Comparison of ENCODE assay signal across 18 cellular contexts in genomic region chr20:63369024-63369530, GRCh38. TPM values are rescaled to one million over a fixed set of nuclear protein-coding genes. Genes with fewer than 3 reads are reported as not detected.
DNase-seq lines count a peak whose midpoint lies in the region; ATAC-seq, FAIRE-seq and TF ChIP-seq lines count a peak whose summit lies in the region.
"Had no signal": no experiment of that assay in that cellular context is flagged by ENCODE, and none has a peak within 500 bp of the region (broad histone marks: within the 10 kb centered on the region; RNA-seq: fewer than 3 reads in every experiment).

No MANE protein-coding gene starts in this region.

- in situ Hi-C loops in HepG2 (cut with HindIII; ENCODE audit: extremely low pct_ligation_motif_present, low pct_unique_long_range_greater_than_20kb) = no loop called here

- H3K4me2 ChIP-seq in HepG2 (ENCODE audit: low read depth, low read length) (no peak overlapping the region), H1 (ENCODE audit: insufficient read depth in 1 of 2, low read depth in 2 of 2, low read length in 2 of 2) (no peak overlapping the region), neuronal stem cell (ENCODE audit: insufficient read depth, low read length, poor library complexity, severe bottlenecking) (no peak overlapping the region), H9 (ENCODE audit: insufficient read depth, insufficient read length, low read length) (no peak overlapping the region)
- H3K4me2 ChIP-seq: BLaER1 had no signal

- intact Hi-C loops in HepG2 (cut with micrococcal nuclease; ENCODE audit: unreplicated experiment) = no loop called here
- intact Hi-C loops in right lobe of liver (cut with DNase I) = no loop called here

- H3K27ac Mint-ChIP-seq in H9 = no peak overlapping the region
- H3K27ac Mint-ChIP-seq: CD8-positive, alpha-beta T cell had no signal

- H2AFZ ChIP-seq in HepG2 (ENCODE audit: low read length) = no peak overlapping the region
- H2AFZ ChIP-seq in H1 (ENCODE audit: low read length) = no peak overlapping the region
- no peak overlapping the region for H2AFZ ChIP-seq in neuronal stem cell (ENCODE audit: low read length)
- H2AFZ ChIP-seq in H9 (ENCODE audit: low read length) = no peak overlapping the region
- H2AFZ ChIP-seq: GM23248 had no signal

- DNase-seq in HepG2 (ENCODE audit: low spot score) (no peak), right lobe of liver (no peak), H1 (ENCODE audit: low read depth in 1 of 2, low spot score in 2 of 2) (no peak), neuronal stem cell (ENCODE audit: low spot score) (no peak), H9 (no peak), foreskin keratinocyte (no peak)
- DNase-seq: 8988T, Calu3, DMS79 treated with DMSO at 0.1 percent for 48 hours, GF-D8, GM23248 had no signal

- H3K27ac ChIP-seq in HepG2 (ENCODE audit: extremely low read length, insufficient read depth, low read length) (no peak overlapping the region), right lobe of liver (no peak overlapping the region), H1 (ENCODE audit: low read depth, low read length) (no peak overlapping the region), neuronal stem cell (replicated peaks; ENCODE audit: low read length) (no peak overlapping the region), H9 (ENCODE audit: insufficient read length, low read depth, low read length) (no peak overlapping the region), foreskin keratinocyte (no peak overlapping the region)
- H3K27ac ChIP-seq: BLaER1, GM23248 had no signal

- 49% methylated on average over 10 of the region's 10 CpGs for WGBS in HepG2 (ENCODE audit: low lambda C conversion rate)
- WGBS in right lobe of liver (ENCODE audit: insufficient coverage, low coverage, low lambda C conversion rate, missing lambda C conversion rate) = 86% methylated on average over 9 of the region's 10 CpGs
- WGBS in H1 (ENCODE audit: extremely low coverage in 1 of 2, insufficient coverage in 1 of 2, insufficient read length in 1 of 2, insufficient replicate concordance in 2 of 2, low coverage in 1 of 2, low lambda C conversion rate in 2 of 2, missing lambda C conversion rate in 1 of 2), 2 experiments = 89% methylated on average over 10 of the region's 10 CpGs; no CpG with 5 or more reads in 1 of the 2 experiments
- 80% methylated on average over 1 of the region's 10 CpGs; no CpG with 5 or more reads in 1 of the 2 donors for WGBS in neuronal stem cell (ENCODE audit: extremely low coverage in 2 of 2, insufficient read length in 2 of 2, insufficient replicate concordance in 1 of 2), 2 donors
- WGBS in H9 (ENCODE audit: extremely low coverage, insufficient read length, low lambda C conversion rate) = no CpG with 5 or more reads among the region's 10 CpGs

- H3K9me3 Mint-ChIP-seq in H9 = no peaks in the 10 kb centered on the region
- H3K9me3 Mint-ChIP-seq: CD8-positive, alpha-beta T cell had no signal

- H3K4me3 Mint-ChIP-seq in H9 = no peak overlapping the region; a peak in 2 of 5 replicates
- H3K4me3 Mint-ChIP-seq: CD8-positive, alpha-beta T cell had no signal

- H3K23ac ChIP-seq in H1 (ENCODE audit: insufficient read length) = no peak overlapping the region
- H3K23ac ChIP-seq in neuronal stem cell (ENCODE audit: low read depth, low read length, poor library complexity) = peak overlapping the region; percentile 45
- H3K23ac ChIP-seq in H9 (ENCODE audit: insufficient read length, low read depth, low read length) = no peak overlapping the region

- TF ChIP-seq RAD21 in HepG2 (CRISPR knock-in tag; IDR thresholded peaks at IDR 0.05) = no peak
- no peak for TF ChIP-seq RAD21 in H1 (IDR thresholded peaks at IDR 0.05 in 1 of 2, conservative IDR thresholded peaks at IDR 0.05 in 1 of 2; ENCODE audit: low read depth in 2 of 2, low read length in 2 of 2)

- no peaks in the 10 kb centered on the region for H3K79me2 ChIP-seq in HepG2 (ENCODE audit: insufficient read depth, low read length)
- no peaks in the 10 kb centered on the region for H3K79me2 ChIP-seq in H1 (ENCODE audit: control insufficient read depth in 1 of 2, insufficient read depth in 2 of 2, low read length in 2 of 2)
- H3K79me2 ChIP-seq in H9 (ENCODE audit: insufficient read depth, low read length) = no peaks in the 10 kb centered on the region

- H4K5ac ChIP-seq in H1 (ENCODE audit: insufficient read length, low read depth, low read length) (no peak overlapping the region), H9 (ENCODE audit: insufficient read length, low read depth, low read length) (no peak overlapping the region)

- no peaks in the 10 kb centered on the region for H3K36me3 Mint-ChIP-seq in H9 (ENCODE audit: insufficient read depth in 1 of 3, low read depth in 3 of 3)
- H3K36me3 Mint-ChIP-seq: CD8-positive, alpha-beta T cell had no signal

- H3K4me1 Mint-ChIP-seq in H9 = peaks cover 9 to 22% of the 10 kb centered on the region in 2 experiments

- H3K4me3 ChIP-seq in HepG2 (replicated peaks in 1 of 3; ENCODE audit: insufficient read depth in 1 of 3, low read depth in 2 of 3, low read length in 3 of 3) = no peak overlapping the region
- no peak overlapping the region for H3K4me3 ChIP-seq in right lobe of liver
- no peak overlapping the region for H3K4me3 ChIP-seq in H1 (ENCODE audit: extremely low read depth in 1 of 4, insufficient read depth in 2 of 4, low read depth in 3 of 4, low read length in 4 of 4)
- peak overlapping the region in 1 of 2 donors; percentile 54 for H3K4me3 ChIP-seq in neuronal stem cell (ENCODE audit: low read length in 2 of 2)
- H3K4me3 ChIP-seq: BLaER1, GM23248 had no signal

- H4K8ac ChIP-seq in H1 (ENCODE audit: extremely low read depth, insufficient read depth, low read length) (peak overlapping the region; percentile 51; the same call in 1 of the 2 replicates), neuronal stem cell (ENCODE audit: low read depth, low read length) (no peak overlapping the region), H9 (replicated peaks; ENCODE audit: insufficient read length, low read depth, low read length) (no peak overlapping the region)

- BruUV-seq in HepG2 (replicated peaks; lab: Mats Ljungman, UMichigan) = no TSS peak

- H3K36me3 ChIP-seq in HepG2 (replicated peaks in 1 of 2; ENCODE audit: control insufficient read depth in 1 of 2, insufficient read depth in 2 of 2, low read length in 2 of 2) (no peaks in the 10 kb centered on the region), right lobe of liver (no peaks in the 10 kb centered on the region), H1 (ENCODE audit: control insufficient read depth in 2 of 4, insufficient read depth in 4 of 4, low read length in 3 of 4) (no peaks in the 10 kb centered on the region), neuronal stem cell (replicated peaks in 1 of 2; ENCODE audit: control insufficient read depth in 2 of 2, insufficient read depth in 2 of 2, low read length in 2 of 2) (no peaks in the 10 kb centered on the region)
- H3K36me3 ChIP-seq: BLaER1 had no signal

- peak overlapping the region; percentile 99 for H2BK15ac ChIP-seq in H1 (ENCODE audit: low read length)
- H2BK15ac ChIP-seq in neuronal stem cell (ENCODE audit: low read length) = peak overlapping the region; percentile 49
- H2BK15ac ChIP-seq in H9 (ENCODE audit: low read depth, low read length) = no peak overlapping the region

- H3K18ac ChIP-seq in H1 (ENCODE audit: extremely low read depth, low read length) = no peak overlapping the region
- H3K18ac ChIP-seq in neuronal stem cell (ENCODE audit: low read length) = peak overlapping the region; percentile 31
- H3K18ac ChIP-seq in H9 (ENCODE audit: insufficient read length, low read depth, low read length) = no peak overlapping the region

- H3K27me3 Mint-ChIP-seq in H9 (ENCODE audit: low read depth) = peaks cover 3% of the 10 kb centered on the region; the same call in 1 of the 2 replicates

- H2BK20ac ChIP-seq in H1 (ENCODE audit: low read length) = no peak overlapping the region
- no peak overlapping the region for H2BK20ac ChIP-seq in H9 (ENCODE audit: low read depth, low read length, poor library complexity, severe bottlenecking)

- ATAC-seq in HepG2 (no peak), right lobe of liver (no peak), GM19324 (IDR thresholded peaks at IDR 0.05; ENCODE audit: low FRiP score, unreplicated experiment) (no peak), foreskin keratinocyte (no peak)
- ATAC-seq: CD8-positive, alpha-beta T cell; HCT116 had no signal

- H4K20me1 ChIP-seq in HepG2 (ENCODE audit: insufficient read depth, low read length) (peaks cover 15% of the 10 kb centered on the region; the same call in 1 of the 2 replicates), H1 (replicated peaks in 1 of 2; ENCODE audit: control insufficient read depth in 1 of 2, insufficient read depth in 2 of 2, low read length in 2 of 2) (no peaks in the 10 kb centered on the region), H9 (ENCODE audit: control insufficient read depth, insufficient read depth, insufficient read length) (peaks cover 2% of the 10 kb centered on the region)

- CTCF ChIA-PET in HepG2 (lab: Yijun Ruan, JAX; ENCODE audit: low intra/inter-chr PET ratio, low total read pairs) (no interaction called here), H1 (lab: Charles Lee; ENCODE audit: partially characterized antibody) (interaction anchor here (3.1 to 5.2 kb wide), 4 partner anchors 9 to 60 kb away, joined by 13 to 25 read pairs (median 18); no protein-coding TSS in a partner anchor)

- H2AK5ac ChIP-seq in H1 (ENCODE audit: low read depth, low read length) = peak overlapping the region; percentile 93; the same call in 1 of the 2 replicates
- H2AK5ac ChIP-seq in neuronal stem cell (ENCODE audit: low read depth, low read length) = peak overlapping the region; percentile 3
- H2AK5ac ChIP-seq in H9 (ENCODE audit: insufficient read length, low read length) = no peak overlapping the region

- H4K91ac ChIP-seq in H1 (replicated peaks; ENCODE audit: insufficient read length, low read length) (peak overlapping the region; percentile 12), neuronal stem cell (ENCODE audit: low read depth, low read length, poor library complexity) (no peak overlapping the region), H9 (ENCODE audit: insufficient read length, low read depth, low read length) (no peak overlapping the region)

- H3K4me1 ChIP-seq in HepG2 (ENCODE audit: insufficient read depth, low read length) (peaks cover 35% of the 10 kb centered on the region), right lobe of liver (peaks cover 0 to 8% (median 2%) of the 10 kb centered on the region in 4 donors), H1 (replicated peaks in 1 of 4; ENCODE audit: control insufficient read depth in 3 of 4, insufficient read depth in 4 of 4, low read length in 3 of 4) (peaks cover 0 to 7% (median 2%) of the 10 kb centered on the region in 4 experiments; a peak in 3 of 7 replicates), neuronal stem cell (ENCODE audit: control insufficient read depth in 2 of 2, insufficient read depth in 1 of 2, low read depth in 1 of 2, low read length in 2 of 2) (peaks cover 12 to 25% of the 10 kb centered on the region in 2 donors), H9 (ENCODE audit: insufficient read depth, low read length) (no peaks in the 10 kb centered on the region), foreskin keratinocyte (no peaks in the 10 kb centered on the region)

- H3K9me3 ChIP-seq in HepG2 (ENCODE audit: low read length) (no peaks in the 10 kb centered on the region), right lobe of liver (no peaks in the 10 kb centered on the region), H1 (ENCODE audit: insufficient read depth in 2 of 2, low read depth in 1 of 2, low read length in 1 of 2) (no peaks in the 10 kb centered on the region), neuronal stem cell (replicated peaks in 1 of 2; ENCODE audit: control insufficient read depth in 2 of 2, insufficient read depth in 1 of 2, low read depth in 1 of 2, low read length in 2 of 2) (no peaks in the 10 kb centered on the region), H9 (ENCODE audit: control insufficient read depth, low read depth, low read length) (no peaks in the 10 kb centered on the region)
- H3K9me3 ChIP-seq: BLaER1 had no signal

- H3K14ac ChIP-seq in H1 (ENCODE audit: insufficient read length) (no peak overlapping the region), neuronal stem cell (ENCODE audit: low read length) (peak overlapping the region; percentile 97), H9 (ENCODE audit: insufficient read depth, low read length) (no peak overlapping the region)

- POLR2A ChIA-PET in HepG2 (lab: Yijun Ruan, JAX) (no interaction called here), H1 (lab: Charles Lee; ENCODE audit: partially characterized antibody) (no interaction called here)

- no peak for TF ChIP-seq EP300 in HepG2 (IDR thresholded peaks at IDR 0.05; ENCODE audit: low read depth in 2 of 2, low read length in 2 of 2)
- TF ChIP-seq EP300 in HepG2 (CRISPR knock-in tag; IDR thresholded peaks at IDR 0.05; ENCODE audit: borderline replicate concordance) = no peak
- TF ChIP-seq EP300 in H1 (IDR thresholded peaks at IDR 0.05; ENCODE audit: borderline replicate concordance in 1 of 2, low read depth in 2 of 2, low read length in 2 of 2) = no peak

- no peak overlapping the region for H3T11ph ChIP-seq in H9 (ENCODE audit: low read length)

- H3K9ac ChIP-seq in HepG2 (ENCODE audit: insufficient read depth, low read depth, low read length) (no peak overlapping the region), H1 (replicated peaks in 1 of 4; ENCODE audit: extremely low read depth in 1 of 4, low read depth in 3 of 4, low read length in 3 of 4) (no peak overlapping the region; a peak in 1 of 7 replicates), neuronal stem cell (ENCODE audit: low read depth, low read length, poor library complexity) (peak overlapping the region; percentile 74), H9 (ENCODE audit: extremely low read depth, insufficient read length, low read length) (no peak overlapping the region)
- H3K9ac ChIP-seq: BLaER1, GM23248 had no signal

- peak overlapping the region; percentile 47 for H2BK120ac ChIP-seq in H1 (replicated peaks; ENCODE audit: low read depth, low read length)
- H2BK120ac ChIP-seq in neuronal stem cell (ENCODE audit: low read depth, low read length) = no peak overlapping the region
- H2BK120ac ChIP-seq in H9 (ENCODE audit: low read depth, low read length, poor library complexity, severe bottlenecking) = no peak overlapping the region

- H3K56ac ChIP-seq in H1 (replicated peaks; ENCODE audit: insufficient read length, low read depth, low read length) (no peak overlapping the region), H9 (ENCODE audit: insufficient read length, low read depth, low read length) (no peak overlapping the region)

- no peak overlapping the region for H3K4ac ChIP-seq in H1 (replicated peaks; ENCODE audit: insufficient read length, low read depth, low read length)
- H3K4ac ChIP-seq in neuronal stem cell (ENCODE audit: low read length) = no peak overlapping the region
- H3K4ac ChIP-seq in H9 (ENCODE audit: low read depth, low read length) = no peak overlapping the region

- peaks cover 21 to 90% of the 10 kb centered on the region in 2 experiments for H3K27me3 ChIP-seq in HepG2 (ENCODE audit: control insufficient read depth in 1 of 2, insufficient read depth in 2 of 2, low read length in 2 of 2)
- H3K27me3 ChIP-seq in right lobe of liver = no peaks in the 10 kb centered on the region
- H3K27me3 ChIP-seq in H1 (replicated peaks in 1 of 4; ENCODE audit: control insufficient read depth in 3 of 4, extremely low read depth in 1 of 4, insufficient read depth in 3 of 4, low read length in 3 of 4) = no peaks in the 10 kb centered on the region; a peak in 1 of 7 replicates
- H3K27me3 ChIP-seq in neuronal stem cell (ENCODE audit: control insufficient read depth in 3 of 3, insufficient read depth in 3 of 3, low read depth in 1 of 3, low read length in 3 of 3) = peaks cover 0 to 43% (median 3%) of the 10 kb centered on the region in 3 experiments
- H3K27me3 ChIP-seq in H9 (ENCODE audit: insufficient read depth, low read length) = no peaks in the 10 kb centered on the region
- peaks cover 4% of the 10 kb centered on the region for H3K27me3 ChIP-seq in foreskin keratinocyte

- TF ChIP-seq POLR2A in HepG2 (IDR thresholded peaks at IDR 0.05; ENCODE audit: insufficient read depth in 1 of 2, low read depth in 2 of 2, low read length in 2 of 2) (no peak), right lobe of liver (IDR thresholded peaks at IDR 0.05) (no peak), H1 (IDR thresholded peaks at IDR 0.05; ENCODE audit: control extremely low read depth in 1 of 2, low read depth in 2 of 2, low read length in 2 of 2) (no peak)

- no peak overlapping the region for H2BK5ac ChIP-seq in H1 (ENCODE audit: low read depth, low read length)
- no peak overlapping the region for H2BK5ac ChIP-seq in neuronal stem cell (ENCODE audit: low read length)
- H2BK5ac ChIP-seq in H9 (ENCODE audit: insufficient read length, low read length) = no peak overlapping the region

- FAIRE-seq in HepG2 (lab: Jason Lieb, UNC) (peak; percentile 15), H1 (lab: Jason Lieb, UNC) (no peak)
- FAIRE-seq: GM19239, H54 had no signal

- H3K79me1 ChIP-seq in H1 (ENCODE audit: low read depth, low read length) = peaks cover 2% of the 10 kb centered on the region; the same call in 1 of the 2 replicates
- peaks cover 2% of the 10 kb centered on the region for H3K79me1 ChIP-seq in neuronal stem cell (ENCODE audit: low read depth, low read length)
- H3K79me1 ChIP-seq in H9 (ENCODE audit: insufficient read depth, low read depth, low read length, poor library complexity, severe bottlenecking) = no peaks in the 10 kb centered on the region

- H3K23me2 ChIP-seq in H1 (ENCODE audit: low read depth, low read length) (0 out of 2 replicates have a peak, but pooled peaks cover 3% of the 10 kb centered on the region), H9 (ENCODE audit: insufficient read length, low read depth, low read length, poor library complexity, severe bottlenecking) (no peaks in the 10 kb centered on the region)

- peak overlapping the region; percentile 75; the same call in 1 of the 2 replicates for H2BK12ac ChIP-seq in H1 (ENCODE audit: low read depth, low read length)
- peak overlapping the region; percentile 24 for H2BK12ac ChIP-seq in neuronal stem cell (ENCODE audit: low read length)
- no peak overlapping the region for H2BK12ac ChIP-seq in H9 (ENCODE audit: insufficient read length, low read depth, low read length)

- TF ChIP-seq CTCF in HepG2 (CRISPR knock-in tag; IDR thresholded peaks at IDR 0.05) (no peak), right lobe of liver (IDR thresholded peaks at IDR 0.05) (no peak), H1 (IDR thresholded peaks at IDR 0.05; ENCODE audit: control extremely low read depth in 1 of 3, insufficient read depth in 1 of 3, low read depth in 1 of 3, low read length in 3 of 3) (no peak), H9 (conservative IDR thresholded peaks at IDR 0.05) (no peak), foreskin keratinocyte (conservative IDR thresholded peaks at IDR 0.05) (no peak)

RNA-seq across cellular contexts. Expression of gene CHRNA4, which starts 7.9 kb away (rescaled TPM):
- total RNA-seq in HepG2 (2016; rRNA removed; fragmentation: Illumina TruSeq; extraction: Trizol) (not detected in 2 replicates), right lobe of liver (100 to 1,000 TPM in 1 of 6 experiments, 10 to 100 TPM in 3, 1 to 10 TPM in 2; 4.6 to 165 (median 26.8) TPM), H9 (2021) (1.1 and 2.5 TPM in 2 replicates), foreskin keratinocyte (not detected in 2 replicates)
- total RNA-seq in HepG2 (2016; cell fraction: cytosol; rRNA removed; fragmentation: Illumina TruSeq; extraction: Trizol; ENCODE audit: low read depth) = not detected in 2 replicates
- total RNA-seq in HepG2 (2016; cell fraction: insoluble cytoplasmic fraction; rRNA removed; fragmentation: Illumina TruSeq; extraction: Trizol) = not detected in 2 replicates
- not detected in 2 replicates for total RNA-seq in HepG2 (2016; cell fraction: membrane; rRNA removed; fragmentation: Illumina TruSeq; extraction: Trizol)
- not detected in 2 replicates for total RNA-seq in HepG2 (2016; cell fraction: nucleus; rRNA removed; fragmentation: Illumina TruSeq; extraction: Trizol)
- polyA plus RNA-seq in HepG2 (2011; rRNA removed) (not detected in 2 replicates), H1 (2011; rRNA removed) (4.3 and 5.0 TPM in 2 replicates), foreskin keratinocyte (not detected in 2 replicates)
- 0.06 TPM in 1 of 2 replicates, not detected in the other for polyA plus RNA-seq in HepG2 (2011; cell fraction: cytosol; rRNA removed)
- polyA plus RNA-seq in HepG2 (2011; cell fraction: nucleus; rRNA removed) = 0.10 and 0.14 TPM in 2 replicates
- 0.11 TPM in 1 of 2 replicates, not detected in the other for polyA plus RNA-seq in HepG2 (2012)
- not detected in 2 replicates for polyA plus RNA-seq in HepG2 (2016; cell fraction: cytosol; fragmentation: Illumina TruSeq; extraction: Trizol; ENCODE audit: low read depth)
- not detected in 2 replicates for polyA plus RNA-seq in HepG2 (2016; cell fraction: insoluble cytoplasmic fraction; fragmentation: Illumina TruSeq; extraction: Trizol; ENCODE audit: low read depth)
- polyA plus RNA-seq in HepG2 (2016; cell fraction: membrane; fragmentation: Illumina TruSeq; extraction: Trizol; ENCODE audit: low read depth) = not detected in 2 replicates
- polyA plus RNA-seq in HepG2 (2016; cell fraction: nucleus; fragmentation: Illumina TruSeq; extraction: Trizol; ENCODE audit: insufficient read depth, low read depth) = not detected in 2 replicates
- polyA minus RNA-seq in HepG2 (2011; rRNA and poly(A)+ RNA removed; ENCODE audit: low replicate concordance) = not detected in 2 replicates
- polyA minus RNA-seq in HepG2 (2011; cell fraction: cytosol; rRNA and poly(A)+ RNA removed) = not detected in 2 replicates
- polyA minus RNA-seq in HepG2 (2011; cell fraction: nucleus; rRNA and poly(A)+ RNA removed) = not detected in 2 replicates
- total RNA-seq in H1 (2021; fragmentation: NEBNext Ultra II Directional; extraction: Animal tissue kit (Norgen Biotek cat#: 25700)) = 2.7 and 5.7 TPM in 2 replicates
- polyA plus RNA-seq in H1 (2011; cell fraction: cytosol; rRNA removed) = 1.8 TPM
- polyA plus RNA-seq in H1 (2011; cell fraction: nucleus; rRNA removed) = 4.9 TPM
- polyA plus RNA-seq in H1 (2012, experiment 1 of 2) = 2.0 to 4.0 TPM (median 2.5 TPM) in 4 replicates
- 1.6 TPM for polyA plus RNA-seq in H1 (2012, experiment 2 of 2)
- polyA plus RNA-seq in H1 (2013, experiment 1 of 2) = 4.1 TPM
- polyA plus RNA-seq in H1 (2013, experiment 2 of 2) = 3.8 TPM
- 5.6 and 11.1 TPM in 2 replicates for polyA minus RNA-seq in H1 (2011; rRNA and poly(A)+ RNA removed)
- 8.4 TPM for polyA minus RNA-seq in H1 (2011; cell fraction: cytosol; rRNA and poly(A)+ RNA removed)
- 4.4 TPM for polyA minus RNA-seq in H1 (2011; cell fraction: nucleus; rRNA and poly(A)+ RNA removed)
- 0.29 TPM for polyA plus RNA-seq in neuronal stem cell (2013, experiment 1 of 2)
- polyA plus RNA-seq in neuronal stem cell (2013, experiment 2 of 2) = 0.19 TPM
- total RNA-seq: Calu3; CD8-positive, alpha-beta T cell; GM23248 had no signal
- polyA plus RNA-seq: AG04450, GM23248 had no signal
